In genomic region chr11:62560566-62561103, GRCh38 we compare ENCODE assay signal across 1 cellular context.
TF ChIP-seq lines count a peak whose summit lies in the region.

No MANE protein-coding gene starts in this region.

TF ChIP-seq in K562, 482 proteins besides CTCF, POLR2A, EP300 and RAD21 (continued from another document and continues in another):
- TF ChIP-seq NR2C2 (CRISPR knock-in tag; IDR thresholded peaks at IDR 0.05) (no peak), NR2C2 (tag; IDR thresholded peaks at IDR 0.05) (peak; percentile 30; the same call in 1 of the 2 replicates), PBX2 (CRISPR knock-in tag; IDR thresholded peaks at IDR 0.05; ENCODE audit: low read depth) (no peak), PBX2 (tag; conservative IDR thresholded peaks at IDR 0.05; ENCODE audit: low read depth) (no peak), ZNF274 (IDR thresholded peaks at IDR 0.05; ENCODE audit: borderline replicate concordance, low read depth, low read length) (no peak), STAT5B (CRISPR knock-in tag; IDR thresholded peaks at IDR 0.05) (no peak), ZNF384 (IDR thresholded peaks at IDR 0.05; ENCODE audit: low read depth, low read length) (peak; percentile 45; the same call in 1 of the 2 replicates), GTF2E2 (tag; IDR thresholded peaks at IDR 0.05) (no peak), TAF15 (IDR thresholded peaks at IDR 0.05; ENCODE audit: low read depth, low read length) (no peak), ZNF445 (CRISPR knock-in tag; IDR thresholded peaks at IDR 0.05; ENCODE audit: low read depth) (no peak), KDM1A (IDR thresholded peaks at IDR 0.05) (no peak), ZNF431 (CRISPR knock-in tag; IDR thresholded peaks at IDR 0.05) (no peak), ZNF133 (CRISPR knock-in tag; IDR thresholded peaks at IDR 0.05) (no peak), KDM5B (IDR thresholded peaks at IDR 0.05; ENCODE audit: insufficient replicate concordance, low read depth, low read length) (no peak), ZNF695 (CRISPR knock-in tag; IDR thresholded peaks at IDR 0.05) (no peak), DNMT1 (IDR thresholded peaks at IDR 0.05) (no peak), RCOR1 (IDR thresholded peaks at IDR 0.05; ENCODE audit: borderline replicate concordance in 1 of 2, low read depth in 2 of 2, low read length in 2 of 2) (peak in 1 of 2 experiments; percentile 71; a peak in 1 of 4 replicates), SUPT5H (IDR thresholded peaks at IDR 0.05) (no peak), L3MBTL2 (IDR thresholded peaks at IDR 0.05) (peak; percentile 51), ZNF121 (CRISPR knock-in tag; conservative IDR thresholded peaks at IDR 0.05) (no peak), SMC3 (conservative IDR thresholded peaks at IDR 0.05; ENCODE audit: insufficient read depth, low read depth, low read length) (peak; percentile 88), FOXA3 (CRISPR knock-in tag; conservative IDR thresholded peaks at IDR 0.05 in 1 of 2, IDR thresholded peaks at IDR 0.05 in 1 of 2) (peak in 1 of 2 experiments; percentile 79; a peak in 1 of 4 replicates), CGGBP1 (CRISPR knock-in tag; IDR thresholded peaks at IDR 0.05) (no peak), ATF2 (CRISPR knock-in tag; IDR thresholded peaks at IDR 0.05) (no peak), DDX20 (tag; IDR thresholded peaks at IDR 0.05; ENCODE audit: low read depth) (no peak), RNF2 (IDR thresholded peaks at IDR 0.05) (no peak), PTBP1 (IDR thresholded peaks at IDR 0.05; ENCODE audit: low read depth, low read length) (no peak), SMAD2 (IDR thresholded peaks at IDR 0.05; ENCODE audit: low read depth, low read length) (no peak), MYBL2 (IDR thresholded peaks at IDR 0.05; ENCODE audit: low read depth) (no peak), MYBL2 (CRISPR knock-in tag; IDR thresholded peaks at IDR 0.05; ENCODE audit: borderline replicate concordance) (no peak), TAF7 (tag; IDR thresholded peaks at IDR 0.05) (no peak), RB1 (IDR thresholded peaks at IDR 0.05; ENCODE audit: low read depth) (peak; percentile 23; the same call in 1 of the 2 replicates), CTBP1 (IDR thresholded peaks at IDR 0.05; ENCODE audit: borderline replicate concordance) (peak; percentile 55; the same call in 1 of the 2 replicates), HDAC3 (IDR thresholded peaks at IDR 0.05; ENCODE audit: borderline replicate concordance, partially characterized antibody) (no peak), FIP1L1 (IDR thresholded peaks at IDR 0.05; ENCODE audit: low read depth, low read length, poor library complexity, severe bottlenecking) (no peak), SMARCA5 (IDR thresholded peaks at IDR 0.05) (no peak), NR0B1 (IDR thresholded peaks at IDR 0.05; ENCODE audit: partially characterized antibody) (no peak), XRCC5 (IDR thresholded peaks at IDR 0.05; ENCODE audit: low read depth, low read length) (no peak), SIN3A (IDR thresholded peaks at IDR 0.05; ENCODE audit: borderline replicate concordance in 2 of 2, control insufficient read depth in 1 of 2, low read depth in 2 of 2, low read length in 2 of 2) (0 out of 4 replicates have a peak, but pooled peaks of 1 of the 2 experiments have one; percentile 37), ZNF263 (CRISPR knock-in tag; IDR thresholded peaks at IDR 0.05; ENCODE audit: borderline replicate concordance) (no peak; the same call in 1 of the 2 replicates), CBFA2T3 (IDR thresholded peaks at IDR 0.05) (no peak), JUNB (CRISPR knock-in tag; conservative IDR thresholded peaks at IDR 0.05) (no peak)
- TF ChIP-seq, protein P1, sequence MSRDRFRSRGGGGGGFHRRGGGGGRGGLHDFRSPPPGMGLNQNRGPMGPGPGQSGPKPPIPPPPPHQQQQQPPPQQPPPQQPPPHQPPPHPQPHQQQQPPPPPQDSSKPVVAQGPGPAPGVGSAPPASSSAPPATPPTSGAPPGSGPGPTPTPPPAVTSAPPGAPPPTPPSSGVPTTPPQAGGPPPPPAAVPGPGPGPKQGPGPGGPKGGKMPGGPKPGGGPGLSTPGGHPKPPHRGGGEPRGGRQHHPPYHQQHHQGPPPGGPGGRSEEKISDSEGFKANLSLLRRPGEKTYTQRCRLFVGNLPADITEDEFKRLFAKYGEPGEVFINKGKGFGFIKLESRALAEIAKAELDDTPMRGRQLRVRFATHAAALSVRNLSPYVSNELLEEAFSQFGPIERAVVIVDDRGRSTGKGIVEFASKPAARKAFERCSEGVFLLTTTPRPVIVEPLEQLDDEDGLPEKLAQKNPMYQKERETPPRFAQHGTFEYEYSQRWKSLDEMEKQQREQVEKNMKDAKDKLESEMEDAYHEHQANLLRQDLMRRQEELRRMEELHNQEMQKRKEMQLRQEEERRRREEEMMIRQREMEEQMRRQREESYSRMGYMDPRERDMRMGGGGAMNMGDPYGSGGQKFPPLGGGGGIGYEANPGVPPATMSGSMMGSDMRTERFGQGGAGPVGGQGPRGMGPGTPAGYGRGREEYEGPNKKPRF (IDR thresholded peaks at IDR 0.05; ENCODE audit: low read depth, low read length), result no peak
- TF ChIP-seq, protein P2, sequence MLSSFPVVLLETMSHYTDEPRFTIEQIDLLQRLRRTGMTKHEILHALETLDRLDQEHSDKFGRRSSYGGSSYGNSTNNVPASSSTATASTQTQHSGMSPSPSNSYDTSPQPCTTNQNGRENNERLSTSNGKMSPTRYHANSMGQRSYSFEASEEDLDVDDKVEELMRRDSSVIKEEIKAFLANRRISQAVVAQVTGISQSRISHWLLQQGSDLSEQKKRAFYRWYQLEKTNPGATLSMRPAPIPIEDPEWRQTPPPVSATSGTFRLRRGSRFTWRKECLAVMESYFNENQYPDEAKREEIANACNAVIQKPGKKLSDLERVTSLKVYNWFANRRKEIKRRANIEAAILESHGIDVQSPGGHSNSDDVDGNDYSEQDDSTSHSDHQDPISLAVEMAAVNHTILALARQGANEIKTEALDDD (IDR thresholded peaks at IDR 0.05), result peak; percentile 85
- TF ChIP-seq, protein P3, sequence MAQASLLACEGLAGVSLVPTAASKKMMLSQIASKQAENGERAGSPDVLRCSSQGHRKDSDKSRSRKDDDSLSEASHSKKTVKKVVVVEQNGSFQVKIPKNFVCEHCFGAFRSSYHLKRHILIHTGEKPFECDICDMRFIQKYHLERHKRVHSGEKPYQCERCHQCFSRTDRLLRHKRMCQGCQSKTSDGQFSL (CRISPR knock-in tag; IDR thresholded peaks at IDR 0.05), result peak; percentile 97
- TF ChIP-seq, protein P3 (tag; IDR thresholded peaks at IDR 0.05), result peak in 1 of 2 experiments; percentile 87; a peak in 2 of 4 replicates
- TF ChIP-seq, protein P4, sequence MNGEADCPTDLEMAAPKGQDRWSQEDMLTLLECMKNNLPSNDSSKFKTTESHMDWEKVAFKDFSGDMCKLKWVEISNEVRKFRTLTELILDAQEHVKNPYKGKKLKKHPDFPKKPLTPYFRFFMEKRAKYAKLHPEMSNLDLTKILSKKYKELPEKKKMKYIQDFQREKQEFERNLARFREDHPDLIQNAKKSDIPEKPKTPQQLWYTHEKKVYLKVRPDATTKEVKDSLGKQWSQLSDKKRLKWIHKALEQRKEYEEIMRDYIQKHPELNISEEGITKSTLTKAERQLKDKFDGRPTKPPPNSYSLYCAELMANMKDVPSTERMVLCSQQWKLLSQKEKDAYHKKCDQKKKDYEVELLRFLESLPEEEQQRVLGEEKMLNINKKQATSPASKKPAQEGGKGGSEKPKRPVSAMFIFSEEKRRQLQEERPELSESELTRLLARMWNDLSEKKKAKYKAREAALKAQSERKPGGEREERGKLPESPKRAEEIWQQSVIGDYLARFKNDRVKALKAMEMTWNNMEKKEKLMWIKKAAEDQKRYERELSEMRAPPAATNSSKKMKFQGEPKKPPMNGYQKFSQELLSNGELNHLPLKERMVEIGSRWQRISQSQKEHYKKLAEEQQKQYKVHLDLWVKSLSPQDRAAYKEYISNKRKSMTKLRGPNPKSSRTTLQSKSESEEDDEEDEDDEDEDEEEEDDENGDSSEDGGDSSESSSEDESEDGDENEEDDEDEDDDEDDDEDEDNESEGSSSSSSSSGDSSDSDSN (IDR thresholded peaks at IDR 0.05; ENCODE audit: borderline replicate concordance in 1 of 2, low read depth in 2 of 2, low read length in 2 of 2), result no peak
- TF ChIP-seq, protein P5, sequence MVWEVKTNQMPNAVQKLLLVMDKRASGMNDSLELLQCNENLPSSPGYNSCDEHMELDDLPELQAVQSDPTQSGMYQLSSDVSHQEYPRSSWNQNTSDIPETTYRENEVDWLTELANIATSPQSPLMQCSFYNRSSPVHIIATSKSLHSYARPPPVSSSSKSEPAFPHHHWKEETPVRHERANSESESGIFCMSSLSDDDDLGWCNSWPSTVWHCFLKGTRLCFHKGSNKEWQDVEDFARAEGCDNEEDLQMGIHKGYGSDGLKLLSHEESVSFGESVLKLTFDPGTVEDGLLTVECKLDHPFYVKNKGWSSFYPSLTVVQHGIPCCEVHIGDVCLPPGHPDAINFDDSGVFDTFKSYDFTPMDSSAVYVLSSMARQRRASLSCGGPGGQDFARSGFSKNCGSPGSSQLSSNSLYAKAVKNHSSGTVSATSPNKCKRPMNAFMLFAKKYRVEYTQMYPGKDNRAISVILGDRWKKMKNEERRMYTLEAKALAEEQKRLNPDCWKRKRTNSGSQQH (CRISPR knock-in tag; IDR thresholded peaks at IDR 0.05), result no peak
- TF ChIP-seq, protein P6, sequence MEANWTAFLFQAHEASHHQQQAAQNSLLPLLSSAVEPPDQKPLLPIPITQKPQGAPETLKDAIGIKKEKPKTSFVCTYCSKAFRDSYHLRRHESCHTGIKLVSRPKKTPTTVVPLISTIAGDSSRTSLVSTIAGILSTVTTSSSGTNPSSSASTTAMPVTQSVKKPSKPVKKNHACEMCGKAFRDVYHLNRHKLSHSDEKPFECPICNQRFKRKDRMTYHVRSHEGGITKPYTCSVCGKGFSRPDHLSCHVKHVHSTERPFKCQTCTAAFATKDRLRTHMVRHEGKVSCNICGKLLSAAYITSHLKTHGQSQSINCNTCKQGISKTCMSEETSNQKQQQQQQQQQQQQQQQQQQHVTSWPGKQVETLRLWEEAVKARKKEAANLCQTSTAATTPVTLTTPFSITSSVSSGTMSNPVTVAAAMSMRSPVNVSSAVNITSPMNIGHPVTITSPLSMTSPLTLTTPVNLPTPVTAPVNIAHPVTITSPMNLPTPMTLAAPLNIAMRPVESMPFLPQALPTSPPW (CRISPR knock-in tag; IDR thresholded peaks at IDR 0.05), result peak; percentile 77
- TF ChIP-seq, protein P7, sequence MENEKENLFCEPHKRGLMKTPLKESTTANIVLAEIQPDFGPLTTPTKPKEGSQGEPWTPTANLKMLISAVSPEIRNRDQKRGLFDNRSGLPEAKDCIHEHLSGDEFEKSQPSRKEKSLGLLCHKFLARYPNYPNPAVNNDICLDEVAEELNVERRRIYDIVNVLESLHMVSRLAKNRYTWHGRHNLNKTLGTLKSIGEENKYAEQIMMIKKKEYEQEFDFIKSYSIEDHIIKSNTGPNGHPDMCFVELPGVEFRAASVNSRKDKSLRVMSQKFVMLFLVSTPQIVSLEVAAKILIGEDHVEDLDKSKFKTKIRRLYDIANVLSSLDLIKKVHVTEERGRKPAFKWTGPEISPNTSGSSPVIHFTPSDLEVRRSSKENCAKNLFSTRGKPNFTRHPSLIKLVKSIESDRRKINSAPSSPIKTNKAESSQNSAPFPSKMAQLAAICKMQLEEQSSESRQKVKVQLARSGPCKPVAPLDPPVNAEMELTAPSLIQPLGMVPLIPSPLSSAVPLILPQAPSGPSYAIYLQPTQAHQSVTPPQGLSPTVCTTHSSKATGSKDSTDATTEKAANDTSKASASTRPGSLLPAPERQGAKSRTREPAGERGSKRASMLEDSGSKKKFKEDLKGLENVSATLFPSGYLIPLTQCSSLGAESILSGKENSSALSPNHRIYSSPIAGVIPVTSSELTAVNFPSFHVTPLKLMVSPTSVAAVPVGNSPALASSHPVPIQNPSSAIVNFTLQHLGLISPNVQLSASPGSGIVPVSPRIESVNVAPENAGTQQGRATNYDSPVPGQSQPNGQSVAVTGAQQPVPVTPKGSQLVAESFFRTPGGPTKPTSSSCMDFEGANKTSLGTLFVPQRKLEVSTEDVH (IDR thresholded peaks at IDR 0.05; ENCODE audit: low read depth, partially characterized antibody), result peak; percentile 68
